In the genomic region with DNA sequence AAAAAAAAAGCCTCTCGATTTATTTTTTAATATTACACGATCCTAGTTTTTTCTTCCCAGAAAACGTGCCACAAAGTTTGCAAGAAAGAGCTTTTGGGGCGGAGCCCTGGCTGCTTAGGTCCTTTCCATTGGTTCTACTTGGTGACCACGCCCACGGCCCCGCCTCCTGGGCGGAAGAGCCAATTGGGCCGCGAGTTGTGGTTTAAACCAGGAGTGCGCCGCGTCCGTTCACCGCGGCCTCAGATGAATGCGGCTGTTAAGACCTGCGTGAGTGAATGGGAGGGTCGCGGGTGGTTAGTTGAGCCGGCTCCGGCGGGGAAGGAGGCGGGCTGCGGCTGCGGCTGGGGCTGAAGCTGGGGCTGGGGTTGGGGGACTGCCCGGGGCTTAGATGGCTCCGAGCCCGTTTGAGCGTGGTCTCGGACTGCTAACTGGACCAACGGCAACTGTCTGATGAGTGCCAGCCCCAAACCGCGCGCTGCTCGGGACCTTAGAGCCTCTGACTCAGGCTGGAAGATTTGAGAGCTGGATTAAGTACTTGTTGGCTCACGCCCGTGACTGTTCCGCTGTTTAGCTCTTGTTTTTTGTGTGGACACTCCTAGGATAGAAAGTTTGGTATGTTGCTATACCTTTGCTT, we compare ENCODE assay signal across 1 cellular context.
TF ChIP-seq lines count a peak whose summit lies in the region.

A gene (plus strand): TSS at position 231 of the 634 bp plus-strand sequence. CDS start 458 bp downstream, outside the sequence.

TF ChIP-seq in HepG2, 621 proteins besides CTCF, POLR2A, EP300 and RAD21 (continued from another document and continues in another):
- TF ChIP-seq, protein P1, sequence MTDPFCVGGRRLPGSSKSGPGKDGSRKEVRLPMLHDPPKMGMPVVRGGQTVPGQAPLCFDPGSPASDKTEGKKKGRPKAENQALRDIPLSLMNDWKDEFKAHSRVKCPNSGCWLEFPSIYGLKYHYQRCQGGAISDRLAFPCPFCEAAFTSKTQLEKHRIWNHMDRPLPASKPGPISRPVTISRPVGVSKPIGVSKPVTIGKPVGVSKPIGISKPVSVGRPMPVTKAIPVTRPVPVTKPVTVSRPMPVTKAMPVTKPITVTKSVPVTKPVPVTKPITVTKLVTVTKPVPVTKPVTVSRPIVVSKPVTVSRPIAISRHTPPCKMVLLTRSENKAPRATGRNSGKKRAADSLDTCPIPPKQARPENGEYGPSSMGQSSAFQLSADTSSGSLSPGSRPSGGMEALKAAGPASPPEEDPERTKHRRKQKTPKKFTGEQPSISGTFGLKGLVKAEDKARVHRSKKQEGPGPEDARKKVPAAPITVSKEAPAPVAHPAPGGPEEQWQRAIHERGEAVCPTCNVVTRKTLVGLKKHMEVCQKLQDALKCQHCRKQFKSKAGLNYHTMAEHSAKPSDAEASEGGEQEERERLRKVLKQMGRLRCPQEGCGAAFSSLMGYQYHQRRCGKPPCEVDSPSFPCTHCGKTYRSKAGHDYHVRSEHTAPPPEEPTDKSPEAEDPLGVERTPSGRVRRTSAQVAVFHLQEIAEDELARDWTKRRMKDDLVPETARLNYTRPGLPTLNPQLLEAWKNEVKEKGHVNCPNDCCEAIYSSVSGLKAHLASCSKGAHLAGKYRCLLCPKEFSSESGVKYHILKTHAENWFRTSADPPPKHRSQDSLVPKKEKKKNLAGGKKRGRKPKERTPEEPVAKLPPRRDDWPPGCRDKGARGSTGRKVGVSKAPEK (CRISPR knock-in tag; IDR thresholded peaks at IDR 0.05; ENCODE audit: borderline replicate concordance): no peak
- TF ChIP-seq ARNT (IDR thresholded peaks at IDR 0.05) (no peak), ZSCAN9 (CRISPR knock-in tag; IDR thresholded peaks at IDR 0.05; ENCODE audit: borderline replicate concordance) (no peak), ZFP82 (CRISPR knock-in tag; IDR thresholded peaks at IDR 0.05; ENCODE audit: borderline replicate concordance) (no peak), MEF2D (CRISPR knock-in tag; IDR thresholded peaks at IDR 0.05) (no peak), MIER2 (CRISPR knock-in tag; IDR thresholded peaks at IDR 0.05) (no peak), ZSCAN29 (CRISPR knock-in tag; conservative IDR thresholded peaks at IDR 0.05) (no peak), DNMT1 (CRISPR knock-in tag; IDR thresholded peaks at IDR 0.05) (no peak), REXO4 (CRISPR knock-in tag; IDR thresholded peaks at IDR 0.05; ENCODE audit: borderline replicate concordance) (no peak), ZFP90 (CRISPR knock-in tag; IDR thresholded peaks at IDR 0.05; ENCODE audit: borderline replicate concordance) (no peak), RBM22 (optimal IDR thresholded peaks at IDR 0.05; ENCODE audit: low read length) (no peak), ZNF607 (CRISPR knock-in tag; IDR thresholded peaks at IDR 0.05; ENCODE audit: borderline replicate concordance) (no peak), NFYC (CRISPR knock-in tag; IDR thresholded peaks at IDR 0.05) (peak; percentile 84), ZNF616 (CRISPR knock-in tag; IDR thresholded peaks at IDR 0.05; ENCODE audit: low read depth) (no peak), RELA (CRISPR knock-in tag; IDR thresholded peaks at IDR 0.05) (no peak), CBX1 (IDR thresholded peaks at IDR 0.05; ENCODE audit: low read depth) (no peak), ELF4 (CRISPR knock-in tag; IDR thresholded peaks at IDR 0.05; ENCODE audit: borderline replicate concordance) (no peak), SP5 (CRISPR knock-in tag; IDR thresholded peaks at IDR 0.05; ENCODE audit: borderline replicate concordance, low read depth) (peak; percentile 67), KDM5A (IDR thresholded peaks at IDR 0.05; ENCODE audit: borderline replicate concordance, low read length) (peak; percentile 50; the same call in 1 of the 2 replicates), TRIM24 (CRISPR knock-in tag; IDR thresholded peaks at IDR 0.05) (no peak), ZNF256 (CRISPR knock-in tag; conservative IDR thresholded peaks at IDR 0.05) (no peak), FOXK1 (CRISPR knock-in tag; IDR thresholded peaks at IDR 0.05; ENCODE audit: borderline replicate concordance, low read depth) (no peak), ZNF678 (CRISPR knock-in tag; IDR thresholded peaks at IDR 0.05) (no peak), CREM (IDR thresholded peaks at IDR 0.05) (no peak), CREM (CRISPR knock-in tag; IDR thresholded peaks at IDR 0.05) (no peak), SMARCC2 (IDR thresholded peaks at IDR 0.05) (no peak), TGIF2 (CRISPR knock-in tag; IDR thresholded peaks at IDR 0.05) (peak; percentile 64; the same call in 1 of the 2 replicates), HHEX (CRISPR knock-in tag; IDR thresholded peaks at IDR 0.05) (no peak)
- TF ChIP-seq, protein P2, sequence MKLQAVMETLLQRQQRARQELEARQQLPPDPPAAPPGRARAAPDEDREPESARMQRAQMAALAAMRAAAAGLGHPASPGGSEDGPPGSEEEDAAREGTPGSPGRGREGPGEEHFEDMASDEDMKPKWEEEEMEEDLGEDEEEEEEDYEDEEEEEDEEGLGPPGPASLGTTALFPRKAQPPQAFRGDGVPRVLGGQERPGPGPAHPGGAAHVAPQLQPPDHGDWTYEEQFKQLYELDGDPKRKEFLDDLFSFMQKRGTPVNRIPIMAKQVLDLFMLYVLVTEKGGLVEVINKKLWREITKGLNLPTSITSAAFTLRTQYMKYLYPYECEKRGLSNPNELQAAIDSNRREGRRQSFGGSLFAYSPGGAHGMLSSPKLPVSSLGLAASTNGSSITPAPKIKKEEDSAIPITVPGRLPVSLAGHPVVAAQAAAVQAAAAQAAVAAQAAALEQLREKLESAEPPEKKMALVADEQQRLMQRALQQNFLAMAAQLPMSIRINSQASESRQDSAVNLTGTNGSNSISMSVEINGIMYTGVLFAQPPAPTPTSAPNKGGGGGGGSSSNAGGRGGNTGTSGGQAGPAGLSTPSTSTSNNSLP (IDR thresholded peaks at IDR 0.05; ENCODE audit: low read depth, low read length): no peak
- TF ChIP-seq, protein P3, sequence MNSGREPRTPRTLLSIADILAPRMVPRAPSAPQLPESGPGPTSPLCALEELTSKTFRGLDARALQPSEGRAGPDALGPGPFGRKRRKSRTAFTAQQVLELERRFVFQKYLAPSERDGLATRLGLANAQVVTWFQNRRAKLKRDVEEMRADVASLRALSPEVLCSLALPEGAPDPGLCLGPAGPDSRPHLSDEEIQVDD (CRISPR knock-in tag; IDR thresholded peaks at IDR 0.05; ENCODE audit: borderline replicate concordance): no peak
- TF ChIP-seq, protein P4, sequence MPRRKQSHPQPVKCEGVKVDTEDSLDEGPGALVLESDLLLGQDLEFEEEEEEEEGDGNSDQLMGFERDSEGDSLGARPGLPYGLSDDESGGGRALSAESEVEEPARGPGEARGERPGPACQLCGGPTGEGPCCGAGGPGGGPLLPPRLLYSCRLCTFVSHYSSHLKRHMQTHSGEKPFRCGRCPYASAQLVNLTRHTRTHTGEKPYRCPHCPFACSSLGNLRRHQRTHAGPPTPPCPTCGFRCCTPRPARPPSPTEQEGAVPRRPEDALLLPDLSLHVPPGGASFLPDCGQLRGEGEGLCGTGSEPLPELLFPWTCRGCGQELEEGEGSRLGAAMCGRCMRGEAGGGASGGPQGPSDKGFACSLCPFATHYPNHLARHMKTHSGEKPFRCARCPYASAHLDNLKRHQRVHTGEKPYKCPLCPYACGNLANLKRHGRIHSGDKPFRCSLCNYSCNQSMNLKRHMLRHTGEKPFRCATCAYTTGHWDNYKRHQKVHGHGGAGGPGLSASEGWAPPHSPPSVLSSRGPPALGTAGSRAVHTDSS (CRISPR knock-in tag; conservative IDR thresholded peaks at IDR 0.05): no peak
- TF ChIP-seq, protein P5, sequence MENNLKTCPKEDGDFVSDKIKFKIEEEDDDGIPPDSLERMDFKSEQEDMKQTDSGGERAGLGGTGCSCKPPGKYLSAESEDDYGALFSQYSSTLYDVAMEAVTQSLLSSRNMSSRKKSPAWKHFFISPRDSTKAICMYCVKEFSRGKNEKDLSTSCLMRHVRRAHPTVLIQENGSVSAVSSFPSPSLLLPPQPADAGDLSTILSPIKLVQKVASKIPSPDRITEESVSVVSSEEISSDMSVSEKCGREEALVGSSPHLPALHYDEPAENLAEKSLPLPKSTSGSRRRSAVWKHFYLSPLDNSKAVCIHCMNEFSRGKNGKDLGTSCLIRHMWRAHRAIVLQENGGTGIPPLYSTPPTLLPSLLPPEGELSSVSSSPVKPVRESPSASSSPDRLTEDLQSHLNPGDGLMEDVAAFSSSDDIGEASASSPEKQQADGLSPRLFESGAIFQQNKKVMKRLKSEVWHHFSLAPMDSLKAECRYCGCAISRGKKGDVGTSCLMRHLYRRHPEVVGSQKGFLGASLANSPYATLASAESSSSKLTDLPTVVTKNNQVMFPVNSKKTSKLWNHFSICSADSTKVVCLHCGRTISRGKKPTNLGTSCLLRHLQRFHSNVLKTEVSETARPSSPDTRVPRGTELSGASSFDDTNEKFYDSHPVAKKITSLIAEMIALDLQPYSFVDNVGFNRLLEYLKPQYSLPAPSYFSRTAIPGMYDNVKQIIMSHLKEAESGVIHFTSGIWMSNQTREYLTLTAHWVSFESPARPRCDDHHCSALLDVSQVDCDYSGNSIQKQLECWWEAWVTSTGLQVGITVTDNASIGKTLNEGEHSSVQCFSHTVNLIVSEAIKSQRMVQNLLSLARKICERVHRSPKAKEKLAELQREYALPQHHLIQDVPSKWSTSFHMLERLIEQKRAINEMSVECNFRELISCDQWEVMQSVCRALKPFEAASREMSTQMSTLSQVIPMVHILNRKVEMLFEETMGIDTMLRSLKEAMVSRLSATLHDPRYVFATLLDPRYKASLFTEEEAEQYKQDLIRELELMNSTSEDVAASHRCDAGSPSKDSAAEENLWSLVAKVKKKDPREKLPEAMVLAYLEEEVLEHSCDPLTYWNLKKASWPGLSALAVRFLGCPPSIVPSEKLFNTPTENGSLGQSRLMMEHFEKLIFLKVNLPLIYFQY (CRISPR knock-in tag; IDR thresholded peaks at IDR 0.05; ENCODE audit: borderline replicate concordance): no peak
- TF ChIP-seq, protein P6, sequence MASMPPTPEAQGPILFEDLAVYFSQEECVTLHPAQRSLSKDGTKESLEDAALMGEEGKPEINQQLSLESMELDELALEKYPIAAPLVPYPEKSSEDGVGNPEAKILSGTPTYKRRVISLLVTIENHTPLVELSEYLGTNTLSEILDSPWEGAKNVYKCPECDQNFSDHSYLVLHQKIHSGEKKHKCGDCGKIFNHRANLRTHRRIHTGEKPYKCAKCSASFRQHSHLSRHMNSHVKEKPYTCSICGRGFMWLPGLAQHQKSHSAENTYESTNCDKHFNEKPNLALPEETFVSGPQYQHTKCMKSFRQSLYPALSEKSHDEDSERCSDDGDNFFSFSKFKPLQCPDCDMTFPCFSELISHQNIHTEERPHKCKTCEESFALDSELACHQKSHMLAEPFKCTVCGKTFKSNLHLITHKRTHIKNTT (CRISPR knock-in tag; IDR thresholded peaks at IDR 0.05): no peak
- TF ChIP-seq, protein P7, sequence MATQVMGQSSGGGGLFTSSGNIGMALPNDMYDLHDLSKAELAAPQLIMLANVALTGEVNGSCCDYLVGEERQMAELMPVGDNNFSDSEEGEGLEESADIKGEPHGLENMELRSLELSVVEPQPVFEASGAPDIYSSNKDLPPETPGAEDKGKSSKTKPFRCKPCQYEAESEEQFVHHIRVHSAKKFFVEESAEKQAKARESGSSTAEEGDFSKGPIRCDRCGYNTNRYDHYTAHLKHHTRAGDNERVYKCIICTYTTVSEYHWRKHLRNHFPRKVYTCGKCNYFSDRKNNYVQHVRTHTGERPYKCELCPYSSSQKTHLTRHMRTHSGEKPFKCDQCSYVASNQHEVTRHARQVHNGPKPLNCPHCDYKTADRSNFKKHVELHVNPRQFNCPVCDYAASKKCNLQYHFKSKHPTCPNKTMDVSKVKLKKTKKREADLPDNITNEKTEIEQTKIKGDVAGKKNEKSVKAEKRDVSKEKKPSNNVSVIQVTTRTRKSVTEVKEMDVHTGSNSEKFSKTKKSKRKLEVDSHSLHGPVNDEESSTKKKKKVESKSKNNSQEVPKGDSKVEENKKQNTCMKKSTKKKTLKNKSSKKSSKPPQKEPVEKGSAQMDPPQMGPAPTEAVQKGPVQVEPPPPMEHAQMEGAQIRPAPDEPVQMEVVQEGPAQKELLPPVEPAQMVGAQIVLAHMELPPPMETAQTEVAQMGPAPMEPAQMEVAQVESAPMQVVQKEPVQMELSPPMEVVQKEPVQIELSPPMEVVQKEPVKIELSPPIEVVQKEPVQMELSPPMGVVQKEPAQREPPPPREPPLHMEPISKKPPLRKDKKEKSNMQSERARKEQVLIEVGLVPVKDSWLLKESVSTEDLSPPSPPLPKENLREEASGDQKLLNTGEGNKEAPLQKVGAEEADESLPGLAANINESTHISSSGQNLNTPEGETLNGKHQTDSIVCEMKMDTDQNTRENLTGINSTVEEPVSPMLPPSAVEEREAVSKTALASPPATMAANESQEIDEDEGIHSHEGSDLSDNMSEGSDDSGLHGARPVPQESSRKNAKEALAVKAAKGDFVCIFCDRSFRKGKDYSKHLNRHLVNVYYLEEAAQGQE (IDR thresholded peaks at IDR 0.05; ENCODE audit: borderline replicate concordance in 1 of 2, low read depth in 1 of 2, low read length in 2 of 2): peak in 1 of 2 experiments; percentile 12; a peak in 1 of 4 replicates
- TF ChIP-seq, protein P8, sequence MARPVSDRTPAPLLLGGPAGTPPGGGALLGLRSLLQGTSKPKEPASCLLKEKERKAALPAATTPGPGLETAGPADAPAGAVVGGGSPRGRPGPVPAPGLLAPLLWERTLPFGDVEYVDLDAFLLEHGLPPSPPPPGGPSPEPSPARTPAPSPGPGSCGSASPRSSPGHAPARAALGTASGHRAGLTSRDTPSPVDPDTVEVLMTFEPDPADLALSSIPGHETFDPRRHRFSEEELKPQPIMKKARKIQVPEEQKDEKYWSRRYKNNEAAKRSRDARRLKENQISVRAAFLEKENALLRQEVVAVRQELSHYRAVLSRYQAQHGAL (CRISPR knock-in tag; IDR thresholded peaks at IDR 0.05; ENCODE audit: not compliant biosample characterization): no peak
- TF ChIP-seq, protein P9, sequence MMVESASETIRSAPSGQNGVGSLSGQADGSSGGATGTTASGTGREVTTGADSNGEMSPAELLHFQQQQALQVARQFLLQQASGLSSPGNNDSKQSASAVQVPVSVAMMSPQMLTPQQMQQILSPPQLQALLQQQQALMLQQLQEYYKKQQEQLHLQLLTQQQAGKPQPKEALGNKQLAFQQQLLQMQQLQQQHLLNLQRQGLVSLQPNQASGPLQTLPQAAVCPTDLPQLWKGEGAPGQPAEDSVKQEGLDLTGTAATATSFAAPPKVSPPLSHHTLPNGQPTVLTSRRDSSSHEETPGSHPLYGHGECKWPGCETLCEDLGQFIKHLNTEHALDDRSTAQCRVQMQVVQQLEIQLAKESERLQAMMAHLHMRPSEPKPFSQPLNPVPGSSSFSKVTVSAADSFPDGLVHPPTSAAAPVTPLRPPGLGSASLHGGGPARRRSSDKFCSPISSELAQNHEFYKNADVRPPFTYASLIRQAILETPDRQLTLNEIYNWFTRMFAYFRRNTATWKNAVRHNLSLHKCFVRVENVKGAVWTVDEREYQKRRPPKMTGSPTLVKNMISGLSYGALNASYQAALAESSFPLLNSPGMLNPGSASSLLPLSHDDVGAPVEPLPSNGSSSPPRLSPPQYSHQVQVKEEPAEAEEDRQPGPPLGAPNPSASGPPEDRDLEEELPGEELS (CRISPR knock-in tag; IDR thresholded peaks at IDR 0.05): 0 out of 2 replicates have a peak, but pooled peaks have one; percentile 26
- TF ChIP-seq, protein P10, sequence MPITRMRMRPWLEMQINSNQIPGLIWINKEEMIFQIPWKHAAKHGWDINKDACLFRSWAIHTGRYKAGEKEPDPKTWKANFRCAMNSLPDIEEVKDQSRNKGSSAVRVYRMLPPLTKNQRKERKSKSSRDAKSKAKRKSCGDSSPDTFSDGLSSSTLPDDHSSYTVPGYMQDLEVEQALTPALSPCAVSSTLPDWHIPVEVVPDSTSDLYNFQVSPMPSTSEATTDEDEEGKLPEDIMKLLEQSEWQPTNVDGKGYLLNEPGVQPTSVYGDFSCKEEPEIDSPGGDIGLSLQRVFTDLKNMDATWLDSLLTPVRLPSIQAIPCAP (CRISPR knock-in tag; IDR thresholded peaks at IDR 0.05; ENCODE audit: low read depth): no peak
- TF ChIP-seq, protein P11, sequence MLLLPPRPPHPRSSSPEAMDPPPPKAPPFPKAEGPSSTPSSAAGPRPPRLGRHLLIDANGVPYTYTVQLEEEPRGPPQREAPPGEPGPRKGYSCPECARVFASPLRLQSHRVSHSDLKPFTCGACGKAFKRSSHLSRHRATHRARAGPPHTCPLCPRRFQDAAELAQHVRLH (CRISPR knock-in tag; IDR thresholded peaks at IDR 0.05; ENCODE audit: borderline replicate concordance, low read depth): no peak
